In genomic region chr2:142714600-142714999, GRCh38 we compare ENCODE assay signal across 1 cellular context.
TF ChIP-seq lines count a peak whose summit lies in the region.

No MANE protein-coding gene starts in this region.

TF ChIP-seq in GM12878, 131 proteins besides CTCF, POLR2A, EP300 and RAD21 (continued from another document):
- TF ChIP-seq MLLT1 (IDR thresholded peaks at IDR 0.05) (no peak), NFIC (IDR thresholded peaks at IDR 0.05; ENCODE audit: low read depth, low read length) (peak; percentile 44; the same call in 1 of the 2 replicates), SMARCA5 (IDR thresholded peaks at IDR 0.05) (no peak), JUNB (IDR thresholded peaks at IDR 0.05) (peak; percentile 71; the same call in 1 of the 2 replicates), CHD2 (IDR thresholded peaks at IDR 0.05; ENCODE audit: borderline replicate concordance, low read depth, low read length) (no peak), PAX8 (IDR thresholded peaks at IDR 0.05) (no peak), BCLAF1 (IDR thresholded peaks at IDR 0.05) (no peak)
